8 cellular contexts compared by ENCODE assay signal in the genomic region with DNA sequence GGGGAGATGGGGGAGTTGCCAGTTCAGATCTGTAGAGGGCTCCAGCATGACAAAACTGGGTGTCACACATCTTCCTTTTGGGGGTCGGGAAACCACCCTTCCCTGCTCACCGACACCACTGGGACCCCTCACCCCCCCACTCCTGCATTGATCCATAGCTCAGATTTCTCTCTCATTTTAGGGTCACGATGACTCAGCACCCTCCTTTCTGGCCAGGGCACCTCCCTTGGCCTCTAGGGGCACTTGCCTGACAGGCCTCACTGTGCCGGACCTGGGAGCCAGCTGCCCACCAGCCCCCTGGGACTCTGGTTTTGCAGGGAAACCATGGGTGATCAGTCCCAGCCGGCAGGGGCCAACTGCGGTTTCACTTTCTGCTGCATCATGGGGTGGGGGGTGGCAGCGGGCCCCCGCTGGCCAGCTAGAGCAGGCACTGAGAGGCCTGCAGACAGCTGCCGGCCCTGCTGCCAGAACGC.
DNase-seq lines count a peak whose midpoint lies in the region; ATAC-seq and TF ChIP-seq lines count a peak whose summit lies in the region.

No MANE protein-coding gene starts in this region.

- peaks cover 25% of the 10 kb centered on the region for H3K4me1 Mint-ChIP-seq in activated B cell treated with CpG ODN at 0.5 μM for 24 hours
- peaks cover 12% of the 10 kb centered on the region for H3K4me1 Mint-ChIP-seq in activated CD4-positive, alpha-beta T cell treated with anti-CD3 and anti-CD28 coated beads, Interleukin-2, amount 10 ng/mL, durations not matched to agents 24 days and 14 days

- no peak overlapping the region for H3K27ac Mint-ChIP-seq in activated B cell treated with CpG ODN at 0.5 μM for 24 hours
- H3K27ac Mint-ChIP-seq in activated CD4-positive, alpha-beta T cell treated with anti-CD3 and anti-CD28 coated beads, Interleukin-2, amount 10 ng/mL, durations not matched to agents 24 days and 14 days: no peak overlapping the region

- ATAC-seq in GM18868 (IDR thresholded peaks at IDR 0.05; ENCODE audit: unreplicated experiment) (peak; percentile 68), HG02938 (IDR thresholded peaks at IDR 0.05; ENCODE audit: unreplicated experiment) (peak; percentile 58), activated B cell treated with CpG ODN at 0.5 μM for 24 hours (ENCODE audit: low read depth) (peak; percentile 64), omental fat pad (ENCODE audit: low FRiP score) (peak; percentile 42)

- intact Hi-C loops in activated B cell treated with CpG ODN at 0.5 μM for 24 hours (cut with micrococcal nuclease): loop anchor here (1.0 kb wide), 1 partner anchor 44 kb away; no protein-coding TSS in a partner anchor
- intact Hi-C loops in activated CD4-positive, alpha-beta T cell treated with anti-CD3 and anti-CD28 coated beads, Interleukin-2, amount 10 ng/mL, durations not matched to agents 24 days and 14 days (cut with micrococcal nuclease): no loop called here

- CTCF ChIA-PET in activated B cell treated with CpG ODN at 0.5 μM for 24 hours (lab: Charles Lee): interaction anchor here (0.9 to 1.7 kb wide), 5 partner anchors 25 to 391 kb away, joined by 3 to 4 read pairs (median 3); a partner anchor contains a TSS

- H3K4me3 Mint-ChIP-seq in activated B cell treated with CpG ODN at 0.5 μM for 24 hours: peak overlapping the region; percentile 67
- H3K4me3 Mint-ChIP-seq in activated CD4-positive, alpha-beta T cell treated with anti-CD3 and anti-CD28 coated beads, Interleukin-2, amount 10 ng/mL, durations not matched to agents 24 days and 14 days: no peak overlapping the region

- H3K27me3 Mint-ChIP-seq in activated B cell treated with CpG ODN at 0.5 μM for 24 hours: peaks cover 2% of the 10 kb centered on the region
- no peaks in the 10 kb centered on the region for H3K27me3 Mint-ChIP-seq in activated CD4-positive, alpha-beta T cell treated with anti-CD3 and anti-CD28 coated beads, Interleukin-2, amount 10 ng/mL, durations not matched to agents 24 days and 14 days

- H3K9me3 Mint-ChIP-seq in activated B cell treated with CpG ODN at 0.5 μM for 24 hours: no peaks in the 10 kb centered on the region
- no peaks in the 10 kb centered on the region for H3K9me3 Mint-ChIP-seq in activated CD4-positive, alpha-beta T cell treated with anti-CD3 and anti-CD28 coated beads, Interleukin-2, amount 10 ng/mL, durations not matched to agents 24 days and 14 days

- no peaks in the 10 kb centered on the region for H3K36me3 Mint-ChIP-seq in activated B cell treated with CpG ODN at 0.5 μM for 24 hours (ENCODE audit: low read depth)
- H3K36me3 Mint-ChIP-seq in activated CD4-positive, alpha-beta T cell treated with anti-CD3 and anti-CD28 coated beads, Interleukin-2, amount 10 ng/mL, durations not matched to agents 24 days and 14 days (ENCODE audit: low read depth): no peaks in the 10 kb centered on the region

- POLR2A ChIA-PET in activated B cell treated with CpG ODN at 0.5 μM for 24 hours (lab: Charles Lee): interaction anchor here (0.6 to 3.7 kb wide), 6 partner anchors 9 to 706 kb away, joined by 3 to 17 read pairs (median 6); no protein-coding TSS in a partner anchor

- DNase-seq in activated B cell treated with CpG ODN at 0.5 μM for 24 hours (no peak), omental fat pad (ENCODE audit: low spot score) (no peak), ureter (ENCODE audit: low spot score) (no peak), NCI-H2081 (lab: John Stamatoyannopoulos, UW) (no peak)
- DNase-seq in activated CD4-positive, alpha-beta T cell treated with anti-CD3 and anti-CD28 coated beads, Interleukin-2, amount 10 ng/mL, durations not matched to agents 24 days and 14 days: no peak
- no peak for DNase-seq in stimulated activated CD4-positive, alpha-beta T cell treated with anti-CD3 and anti-CD28 coated beads, Interleukin-1b, Interleukin-23, amount 100 ng/mL, for 48 hours

- no peak for TF ChIP-seq CTCF in activated B cell treated with CpG ODN at 0.5 μM for 24 hours (IDR thresholded peaks at IDR 0.05)
- TF ChIP-seq CTCF in omental fat pad (IDR thresholded peaks at IDR 0.05): no peak
